Comparison of ENCODE assay signal across 8 cellular contexts in genomic region chr16:49755291-49755611, GRCh38.
DNase-seq lines count a peak whose midpoint lies in the region; ATAC-seq, FAIRE-seq and TF ChIP-seq lines count a peak whose summit lies in the region.

No MANE protein-coding gene starts in this region.

- H3K36me3 ChIP-seq in ascending aorta (no peaks in the 10 kb centered on the region), smooth muscle cell (ENCODE audit: low read depth) (no peaks in the 10 kb centered on the region)

- H3K9me3 ChIP-seq in ascending aorta, result no peaks in the 10 kb centered on the region
- no peaks in the 10 kb centered on the region for H3K9me3 ChIP-seq in smooth muscle cell (replicated peaks; ENCODE audit: low read depth)

- peak overlapping the region; percentile 14 for H3K9ac ChIP-seq in smooth muscle cell (ENCODE audit: low read depth)

- H3K4me3 ChIP-seq in ascending aorta (peak overlapping the region; percentile 38 to 66), smooth muscle cell (peak overlapping the region; percentile 53)

- no peaks in the 10 kb centered on the region for H3F3A ChIP-seq in smooth muscle cell (ENCODE audit: low read depth)

- peaks cover 0 to 5% of the 10 kb centered on the region in 2 donors for H3K4me1 ChIP-seq in ascending aorta
- peaks cover 41% of the 10 kb centered on the region for H3K4me1 ChIP-seq in smooth muscle cell (ENCODE audit: low read depth)

- DNase-seq in NCI-H1417 (lab: John Stamatoyannopoulos, UW) (peak in 2 of 3 experiments; percentile 33 to 80), NCI-H1417 treated with DMSO at 0.1 percent for 48 hours (lab: John Stamatoyannopoulos, UW) (no peak), ascending aorta (ENCODE audit: low spot score in 2 of 2) (no peak), iPS-NIHi7 (ENCODE audit: extremely low spot score) (peak; percentile 51), smooth muscle cell (lab: John Stamatoyannopoulos, UW; ENCODE audit: unreplicated experiment) (no peak), GM12891 (ENCODE audit: insufficient read length, low spot score) (no peak)
- DNase-seq in activated CD8-positive, alpha-beta memory T cell treated with anti-CD3 and anti-CD28 coated beads, Interleukin-2, amount 50 U/mL, for 48 hours, result no peak

- TF ChIP-seq CTCF in ascending aorta (IDR thresholded peaks at IDR 0.05), result peak; percentile 12 to 66 (median 45)
- peak; percentile 33 for TF ChIP-seq CTCF in smooth muscle cell (IDR thresholded peaks at IDR 0.05; ENCODE audit: borderline replicate concordance, insufficient read depth, poor library complexity, severe bottlenecking)

- peaks cover 21% of the 10 kb centered on the region for H4K20me1 ChIP-seq in smooth muscle cell (ENCODE audit: low read depth)

- no peak for TF ChIP-seq POLR2A in GM12891 (IDR thresholded peaks at IDR 0.05; ENCODE audit: low read depth, low read length)

- intact Hi-C loops in ascending aorta (cut with DNase I), result loop anchor here (2.0 kb wide), 4 partner anchors 52 to 346 kb away; no protein-coding TSS in a partner anchor

- H3K27me3 ChIP-seq in ascending aorta, result no peaks in the 10 kb centered on the region
- H3K27me3 ChIP-seq in smooth muscle cell (ENCODE audit: low read depth), result no peaks in the 10 kb centered on the region

- no peak for FAIRE-seq in GM12891 (lab: Jason Lieb, UNC)

- H3K4me2 ChIP-seq in smooth muscle cell, result peak overlapping the region; percentile 89

- H2AFZ ChIP-seq in smooth muscle cell (ENCODE audit: low read depth), result peak overlapping the region; percentile 47

- 5% methylated on average over 11 of the region's 11 CpGs for WGBS in smooth muscle cell (ENCODE audit: low lambda C conversion rate)

- no peaks in the 10 kb centered on the region for H3K79me2 ChIP-seq in smooth muscle cell (ENCODE audit: low read depth)

- H3K27ac ChIP-seq in ascending aorta (no peak overlapping the region), smooth muscle cell (ENCODE audit: low read depth) (no peak overlapping the region)

- ATAC-seq in GM21390 (IDR thresholded peaks at IDR 0.05; ENCODE audit: unreplicated experiment), result no peak

TF ChIP-seq in GM12891, 5 proteins besides CTCF, POLR2A, EP300 and RAD21:
- TF ChIP-seq PAX5 (IDR thresholded peaks at IDR 0.05; ENCODE audit: insufficient read depth, low read length, severe bottlenecking), result no peak
- TF ChIP-seq TAF1 (IDR thresholded peaks at IDR 0.05; ENCODE audit: low read depth, low read length), result no peak
- no peak for TF ChIP-seq SPI1 (IDR thresholded peaks at IDR 0.05; ENCODE audit: low read depth, low read length)

Comparison
In these comparisons a context has a peak if more than half of its experiments do, and no peak if none do; other contexts are left out.
1. DNase-seq: peak in NCI-H1417 (2 of 3) and iPS-NIHi7 (single experiment); none in NCI-H1417 treated with DMSO at 0.1 percent for 48 hours (single experiment), ascending aorta (0 of 2), smooth muscle cell (single experiment), activated CD8-positive, alpha-beta memory T cell treated with anti-CD3 and anti-CD28 coated beads, Interleukin-2, amount 50 U/mL, for 48 hours (single experiment) and GM12891 (single experiment).